Comparison of ENCODE assay signal across 8 cellular contexts in genomic region chr12:87531213-87531612, GRCh38.
DNase-seq lines count a peak whose midpoint lies in the region; ATAC-seq and TF ChIP-seq lines count a peak whose summit lies in the region.
"Not testable (repeated sequence)": the region's sequence is repeated elsewhere in the genome, so short reads cannot be mapped to it uniquely, and the experiment has no call there.

No MANE protein-coding gene starts in this region.

- H3K56ac ChIP-seq in H9 (ENCODE audit: insufficient read length, low read depth, low read length); mesendoderm (ENCODE audit: low read length): not testable (repeated sequence)

- H2BK5ac ChIP-seq in H9 (ENCODE audit: insufficient read length, low read length); mesendoderm (ENCODE audit: low read length); neuronal stem cell (ENCODE audit: low read length): not testable (repeated sequence)

- no CpG with 5 or more reads among the region's 5 CpGs for WGBS in H9 (ENCODE audit: extremely low coverage, insufficient read length, low lambda C conversion rate)
- WGBS in endodermal cell (ENCODE audit: insufficient coverage in 1 of 2, insufficient read length in 1 of 2), 2 experiments: 91 to 100% methylated on average over 1 to 5 of the region's 5 CpGs
- WGBS in mesendoderm (ENCODE audit: extremely low coverage, insufficient coverage, low lambda C conversion rate): no CpG with 5 or more reads among the region's 5 CpGs
- WGBS in neuronal stem cell (ENCODE audit: extremely low coverage in 2 of 2, insufficient read length in 2 of 2, insufficient replicate concordance in 1 of 2), 2 donors: no CpG with 5 or more reads among the region's 5 CpGs

- H3K79me2 ChIP-seq in H9 (ENCODE audit: insufficient read depth, low read length); mesendoderm (ENCODE audit: control insufficient read depth, insufficient read depth, low read length): not testable (repeated sequence)

- not testable (repeated sequence) for H2BK15ac ChIP-seq in H9 (ENCODE audit: low read depth, low read length); mesendoderm (replicated peaks; ENCODE audit: low read depth); neuronal stem cell (ENCODE audit: low read length)

- peak; percentile 65 for ATAC-seq in WTC11

- not testable (repeated sequence) for H3K4me1 Mint-ChIP-seq in H9, WTC11, endodermal cell

- not testable (repeated sequence) for H3K4me3 Mint-ChIP-seq in H9, WTC11, endodermal cell

- H3K36me3 ChIP-seq in NT2/D1 (ENCODE audit: insufficient read depth, insufficient read length, low read length); endodermal cell (ENCODE audit: control insufficient read depth, insufficient read depth, low read length); mesendoderm (ENCODE audit: control insufficient read depth, insufficient read depth, low read length); neuronal stem cell (replicated peaks in 1 of 2; ENCODE audit: control insufficient read depth in 2 of 2, insufficient read depth in 2 of 2, low read length in 2 of 2): not testable (repeated sequence)

- not testable (repeated sequence) for H3K23me2 ChIP-seq in H9 (ENCODE audit: insufficient read length, low read depth, low read length, poor library complexity, severe bottlenecking)

- H3K14ac ChIP-seq in H9 (ENCODE audit: insufficient read depth, low read length); neuronal stem cell (ENCODE audit: low read length): not testable (repeated sequence)

- H3K27ac Mint-ChIP-seq in H9, WTC11, endodermal cell: not testable (repeated sequence)

- H3K4me1 ChIP-seq in H9 (ENCODE audit: insufficient read depth, low read length); NT2/D1 (ENCODE audit: insufficient read depth, insufficient read length); endodermal cell (ENCODE audit: control insufficient read depth, insufficient read depth, low read length); mesendoderm (ENCODE audit: control insufficient read depth, low read depth, low read length); neuronal stem cell (ENCODE audit: control insufficient read depth in 2 of 2, insufficient read depth in 1 of 2, low read depth in 1 of 2, low read length in 2 of 2): not testable (repeated sequence)

- H3K9ac ChIP-seq in H9 (ENCODE audit: extremely low read depth, insufficient read length, low read length); NT2/D1 (ENCODE audit: insufficient read length, low read depth); endodermal cell (ENCODE audit: extremely low read depth, low read length, poor library complexity, severe bottlenecking); mesendoderm (ENCODE audit: low read length); neuronal stem cell (ENCODE audit: low read depth, low read length, poor library complexity): not testable (repeated sequence)

- H3K27ac ChIP-seq in H9 (ENCODE audit: insufficient read length, low read depth, low read length); endodermal cell (ENCODE audit: low read depth, low read length); mesendoderm (ENCODE audit: low read depth, low read length); neuronal stem cell (replicated peaks; ENCODE audit: low read length): not testable (repeated sequence)

- not testable (repeated sequence) for H3K27me3 ChIP-seq in H9 (ENCODE audit: insufficient read depth, low read length); NT2/D1 (ENCODE audit: insufficient read depth, insufficient read length); endodermal cell (ENCODE audit: control insufficient read depth, insufficient read depth, low read length, poor library complexity, severe bottlenecking); mesendoderm (ENCODE audit: insufficient read depth, low read length, poor library complexity); neuronal stem cell (ENCODE audit: control insufficient read depth in 3 of 3, insufficient read depth in 3 of 3, low read depth in 1 of 3, low read length in 3 of 3)

- not testable (repeated sequence) for H3K23ac ChIP-seq in H9 (ENCODE audit: insufficient read length, low read depth, low read length); mesendoderm (ENCODE audit: low read length); neuronal stem cell (ENCODE audit: low read depth, low read length, poor library complexity)

- H3K18ac ChIP-seq in H9 (ENCODE audit: insufficient read length, low read depth, low read length); mesendoderm (ENCODE audit: low read length); neuronal stem cell (ENCODE audit: low read length): not testable (repeated sequence)

- not testable (repeated sequence) for H3K9me3 Mint-ChIP-seq in H9, endodermal cell
- H3K9me3 Mint-ChIP-seq in WTC11: peaks cover 20% of the 10 kb centered on the region

- DNase-seq in ELF-1 (ENCODE audit: low read depth, low spot score) (peak; percentile 36), H9 (peak; percentile 68), NCI-H69 (lab: John Stamatoyannopoulos, UW) (peak; percentile 15), NT2/D1 (ENCODE audit: low read depth, low spot score) (peak; percentile 22), WTC11 (ENCODE audit: low spot score) (peak; percentile 28), endodermal cell (peak; percentile 73), mesendoderm (peak; percentile 10)
- DNase-seq in neuronal stem cell (ENCODE audit: low spot score): not testable (repeated sequence)

- TF ChIP-seq CTCF in H9 (conservative IDR thresholded peaks at IDR 0.05); WTC11 (IDR thresholded peaks at IDR 0.05); endodermal cell (conservative IDR thresholded peaks at IDR 0.05): not testable (repeated sequence)

- CTCF ChIA-PET in WTC11 (lab: Charles Lee): interaction anchor here (0.7 kb wide), 1 partner anchor 740 kb away, joined by 3 read pairs; no protein-coding TSS in a partner anchor

- not testable (repeated sequence) for H4K5ac ChIP-seq in H9 (ENCODE audit: insufficient read length, low read depth, low read length); mesendoderm (ENCODE audit: low read length)

- H3K4ac ChIP-seq in H9 (ENCODE audit: low read depth, low read length); mesendoderm (ENCODE audit: low read depth, low read length); neuronal stem cell (ENCODE audit: low read length): not testable (repeated sequence)

- H2BK12ac ChIP-seq in H9 (ENCODE audit: insufficient read length, low read depth, low read length); neuronal stem cell (ENCODE audit: low read length): not testable (repeated sequence)

- not testable (repeated sequence) for H2BK120ac ChIP-seq in H9 (ENCODE audit: low read depth, low read length, poor library complexity, severe bottlenecking); mesendoderm (ENCODE audit: low read depth, low read length); neuronal stem cell (ENCODE audit: low read depth, low read length)

- H3K9me3 ChIP-seq in H9 (ENCODE audit: control insufficient read depth, low read depth, low read length); NT2/D1 (ENCODE audit: insufficient read depth, low read length); endodermal cell (ENCODE audit: control insufficient read depth, low read length); neuronal stem cell (replicated peaks in 1 of 2; ENCODE audit: control insufficient read depth in 2 of 2, insufficient read depth in 1 of 2, low read depth in 1 of 2, low read length in 2 of 2): not testable (repeated sequence)

- not testable (repeated sequence) for H3K79me1 ChIP-seq in H9 (ENCODE audit: insufficient read depth, low read depth, low read length, poor library complexity, severe bottlenecking); mesendoderm (ENCODE audit: low read length); neuronal stem cell (ENCODE audit: low read depth, low read length)

- H3K36me3 Mint-ChIP-seq in H9 (ENCODE audit: insufficient read depth in 1 of 3, low read depth in 3 of 3); WTC11; endodermal cell (ENCODE audit: low read depth): not testable (repeated sequence)

- H2AFZ ChIP-seq in H9 (ENCODE audit: low read length); neuronal stem cell (ENCODE audit: low read length): not testable (repeated sequence)

- H4K8ac ChIP-seq in H9 (replicated peaks; ENCODE audit: insufficient read length, low read depth, low read length); mesendoderm (ENCODE audit: low read depth, low read length): not testable (repeated sequence)
- H4K8ac ChIP-seq in neuronal stem cell (ENCODE audit: low read depth, low read length): peak overlapping the region; percentile 17

- not testable (repeated sequence) for H3K27me3 Mint-ChIP-seq in H9 (ENCODE audit: low read depth); WTC11 (ENCODE audit: low read depth); endodermal cell (ENCODE audit: insufficient read depth)

- not testable (repeated sequence) for H2BK20ac ChIP-seq in H9 (ENCODE audit: low read depth, low read length, poor library complexity, severe bottlenecking)

- H4K20me1 ChIP-seq in H9 (ENCODE audit: control insufficient read depth, insufficient read depth, insufficient read length): not testable (repeated sequence)

- POLR2A ChIA-PET in WTC11 (lab: Charles Lee): not testable (repeated sequence)

- H3K4me2 ChIP-seq in H9 (ENCODE audit: insufficient read depth, insufficient read length, low read length); mesendoderm (ENCODE audit: low read length); neuronal stem cell (ENCODE audit: insufficient read depth, low read length, poor library complexity, severe bottlenecking): not testable (repeated sequence)

- not testable (repeated sequence) for H3T11ph ChIP-seq in H9 (ENCODE audit: low read length)

- H3K4me3 ChIP-seq in NT2/D1 (ENCODE audit: insufficient read length, low read depth); endodermal cell (ENCODE audit: low read length); mesendoderm (ENCODE audit: low read length); neuronal stem cell (ENCODE audit: low read length in 2 of 2): not testable (repeated sequence)

- not testable (repeated sequence) for H4K91ac ChIP-seq in H9 (ENCODE audit: insufficient read length, low read depth, low read length); neuronal stem cell (ENCODE audit: low read depth, low read length, poor library complexity)

- H2AK5ac ChIP-seq in H9 (ENCODE audit: insufficient read length, low read length); mesendoderm (ENCODE audit: low read length); neuronal stem cell (ENCODE audit: low read depth, low read length): not testable (repeated sequence)
